In the genomic region with DNA sequence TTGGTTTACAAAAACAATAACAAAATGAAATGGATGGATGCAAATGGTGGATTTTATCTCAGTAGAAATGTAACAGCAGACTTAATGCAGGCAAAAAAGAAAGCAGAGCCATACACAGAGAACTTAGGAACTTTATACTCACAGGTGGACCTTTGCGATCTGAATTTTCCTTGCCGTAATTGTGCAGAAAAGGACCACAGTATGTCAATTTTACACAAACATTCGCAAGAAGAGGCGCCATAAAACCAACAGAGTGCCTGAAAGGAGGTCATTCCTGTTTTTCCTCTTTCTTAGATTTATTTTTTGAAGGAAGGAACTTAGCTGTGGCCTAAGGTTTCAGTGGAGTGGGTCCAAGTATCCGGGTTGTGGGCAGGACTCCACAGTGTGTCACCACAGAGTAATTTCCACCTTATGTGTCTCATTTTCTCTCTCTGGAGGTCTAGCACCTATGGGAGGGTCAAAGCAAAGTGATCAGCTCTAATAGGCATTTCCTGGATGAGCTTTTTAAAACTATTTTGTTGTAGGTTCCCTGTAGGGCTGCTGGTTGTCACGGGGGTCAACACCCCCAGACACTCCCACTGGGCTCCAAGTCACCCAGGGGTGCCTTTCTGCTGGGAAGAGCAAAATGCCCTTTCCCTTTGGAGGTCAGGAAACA, we compare ENCODE assay signal across 8 cellular contexts. TPM values are rescaled to one million over a fixed set of nuclear protein-coding genes. Genes with fewer than 3 reads are reported as not detected.
DNase-seq lines count a peak whose midpoint lies in the region; ATAC-seq and TF ChIP-seq lines count a peak whose summit lies in the region.

No MANE protein-coding gene starts in this region.

- no peaks in the 10 kb centered on the region for H3K27me3 Mint-ChIP-seq in Calu3 (ENCODE audit: unreplicated experiment)
- H3K27me3 Mint-ChIP-seq in central memory CD8-positive, alpha-beta T cell: no peaks in the 10 kb centered on the region

- H3K9me3 ChIP-seq in MM.1S (replicated peaks; ENCODE audit: insufficient read depth, low read length): no peaks in the 10 kb centered on the region
- no peaks in the 10 kb centered on the region for H3K9me3 ChIP-seq in muscle layer of duodenum (ENCODE audit: control insufficient read depth in 1 of 2, low read length in 2 of 2)

- H3K36me3 Mint-ChIP-seq in Calu3 (ENCODE audit: insufficient read depth, unreplicated experiment): peaks cover 9% of the 10 kb centered on the region
- peaks cover 13% of the 10 kb centered on the region for H3K36me3 Mint-ChIP-seq in central memory CD8-positive, alpha-beta T cell (ENCODE audit: insufficient read depth)

- no peak for ATAC-seq in central memory CD8-positive, alpha-beta T cell (replicated peaks; ENCODE audit: extremely low read depth, poor library complexity, severe bottlenecking)

- H3K27me3 ChIP-seq in MM.1S (replicated peaks; ENCODE audit: insufficient read depth, low read length) (no peaks in the 10 kb centered on the region), muscle layer of duodenum (ENCODE audit: low read depth, low read length) (no peaks in the 10 kb centered on the region)

- H3K4me1 ChIP-seq in MM.1S (ENCODE audit: low read length) (peaks cover 15% of the 10 kb centered on the region), muscle layer of duodenum (ENCODE audit: control insufficient read depth in 1 of 2, insufficient read depth in 2 of 2, low read length in 2 of 2) (peaks cover 5 to 14% of the 10 kb centered on the region in 2 donors)

- peaks cover 14% of the 10 kb centered on the region for H3K4me1 Mint-ChIP-seq in Calu3 (ENCODE audit: low read depth, unreplicated experiment)
- peaks cover 13% of the 10 kb centered on the region for H3K4me1 Mint-ChIP-seq in central memory CD8-positive, alpha-beta T cell

- BruUV-seq in Calu3 (replicated peaks; lab: Mats Ljungman, UMichigan): no TSS peak

- H3K9me3 Mint-ChIP-seq in Calu3 (ENCODE audit: low read depth, unreplicated experiment): no peaks in the 10 kb centered on the region
- no peaks in the 10 kb centered on the region for H3K9me3 Mint-ChIP-seq in central memory CD8-positive, alpha-beta T cell

- H3K9me2 ChIP-seq in MM.1S (replicated peaks; ENCODE audit: insufficient read depth, low read length): no peaks in the 10 kb centered on the region

- H3K4me3 Mint-ChIP-seq in Calu3 (ENCODE audit: low read depth, unreplicated experiment): peak overlapping the region; percentile 55
- H3K4me3 Mint-ChIP-seq in central memory CD8-positive, alpha-beta T cell: peak overlapping the region; percentile 75

- H3F3A ChIP-seq in MM.1S (ENCODE audit: insufficient read depth, low read length): peaks cover 15% of the 10 kb centered on the region

- CTCF ChIA-PET in Calu3 (lab: Charles Lee): interaction anchor here (0.7 kb wide), 1 partner anchor 105 kb away, joined by 3 read pairs; no protein-coding TSS in a partner anchor

- H4K20me1 ChIP-seq in MM.1S (ENCODE audit: insufficient read depth, low read length): no peaks in the 10 kb centered on the region

- peak overlapping the region; percentile 83 for H3K4me2 ChIP-seq in MM.1S (ENCODE audit: low read depth, low read length)

- peak overlapping the region; percentile 87 for H3K27ac Mint-ChIP-seq in Calu3 (ENCODE audit: unreplicated experiment)
- H3K27ac Mint-ChIP-seq in central memory CD8-positive, alpha-beta T cell (ENCODE audit: low read depth): peak overlapping the region; percentile 96

- peak overlapping the region; percentile 74 for H3K9ac ChIP-seq in MM.1S (ENCODE audit: low read length)

- intact Hi-C loops in Calu3 (cut with micrococcal nuclease; ENCODE audit: unreplicated experiment): loop anchor here (5.0 kb wide), 1 partner anchor 104 kb away; no protein-coding TSS in a partner anchor

- H3K4me3 ChIP-seq in MM.1S (ENCODE audit: low read length) (peak overlapping the region; percentile 46), muscle layer of duodenum (ENCODE audit: low read depth in 1 of 2, low read length in 2 of 2) (peak overlapping the region; percentile 16 to 32)

- peak overlapping the region; percentile 80 for H2AFZ ChIP-seq in MM.1S (ENCODE audit: low read length)

- no peaks in the 10 kb centered on the region for H3K36me3 ChIP-seq in MM.1S (replicated peaks; ENCODE audit: insufficient read depth, low read length)
- no peaks in the 10 kb centered on the region for H3K36me3 ChIP-seq in muscle layer of duodenum (ENCODE audit: control insufficient read depth in 1 of 2, insufficient read depth in 2 of 2, low read length in 2 of 2)

- DNase-seq in Calu3: peak; percentile 2
- DNase-seq in MM.1S: peak; percentile 16
- DNase-seq in central memory CD8-positive, alpha-beta T cell (ENCODE audit: low spot score in 2 of 2): peak in 1 of 2 donors; percentile 9
- no peak for DNase-seq in NCI-H1436 treated with DMSO at 0.1 percent for 48 hours (lab: John Stamatoyannopoulos, UW)
- no peak for DNase-seq in DMS79 (lab: John Stamatoyannopoulos, UW)
- no peak for DNase-seq in NCI-H510A (lab: John Stamatoyannopoulos, UW)
- DNase-seq in RPMI8226: no peak

- H3K27ac ChIP-seq in MM.1S (ENCODE audit: low read length): peak overlapping the region; percentile 90
- peak overlapping the region; percentile 75 for H3K27ac ChIP-seq in muscle layer of duodenum (ENCODE audit: low read length)

- TF ChIP-seq CTCF in Calu3 (IDR thresholded peaks at IDR 0.05; ENCODE audit: unreplicated experiment) (no peak), MM.1S (IDR thresholded peaks at IDR 0.05; ENCODE audit: low read length) (no peak)

- no peaks in the 10 kb centered on the region for H3K79me2 ChIP-seq in MM.1S (ENCODE audit: low read length)

RNA-seq across cellular contexts. Expression of gene PBDC1, which starts 24.7 kb away (rescaled TPM):
- total RNA-seq in Calu3 (2022): 26.8 and 34.1 TPM in 2 replicates

Comparison
In these comparisons a context has a peak if more than half of its experiments do, and no peak if none do; other contexts are left out.
1. DNase-seq: peak in Calu3 (single experiment) and MM.1S (single experiment); none in NCI-H1436 treated with DMSO at 0.1 percent for 48 hours (single experiment), DMS79 (single experiment), NCI-H510A (single experiment) and RPMI8226 (single experiment).